In the genomic region with DNA sequence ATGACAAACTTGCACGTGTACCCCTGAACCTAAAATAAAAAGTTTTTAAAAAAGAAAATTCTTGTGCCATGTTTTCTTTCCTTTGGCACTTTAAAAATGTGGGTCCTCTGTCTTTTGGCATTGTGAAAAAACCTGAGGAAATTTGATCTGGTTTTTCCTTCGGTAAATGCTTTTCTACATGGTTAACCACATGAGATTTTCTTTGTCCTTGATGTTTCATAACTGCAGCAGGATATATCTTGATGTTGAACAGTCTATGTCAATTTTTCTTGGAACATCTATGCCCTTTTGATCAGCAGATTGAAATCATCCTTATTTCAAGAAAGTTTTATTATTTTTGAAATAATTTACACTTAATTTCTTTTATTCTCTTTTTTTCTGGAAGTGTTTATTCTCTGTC, we compare ENCODE assay signal across 35 cellular contexts.
"Had no signal": no experiment of that assay in that cellular context is flagged by ENCODE, and none has a peak within 500 bp of the region (broad histone marks: within the 10 kb centered on the region; RNA-seq: fewer than 3 reads in every experiment).

No MANE protein-coding gene starts in this region.

- H3K36me3 ChIP-seq: cardiac muscle cell had no signal

- H3K27me3 ChIP-seq: cardiac muscle cell had no signal

- FAIRE-seq: K562, RCC 7860 had no signal

- DNase-seq: activated B cell treated with CpG ODN at 0.5 μM for 24 hours; activated CD4-positive, alpha-beta memory T cell treated with anti-CD3 and anti-CD28 coated beads for 36 hours; activated CD4-positive, alpha-beta T cell treated with anti-CD3 and anti-CD28 coated beads for 4 hours; activated CD4-positive, alpha-beta T cell treated with anti-CD3 and anti-CD28 coated beads, Interleukin-2, amount 50 U/mL, for 1 hour; activated CD4-positive, CD25-positive, alpha-beta regulatory T cell treated with anti-CD3 and anti-CD28 coated beads, Interleukin-2, amount 50 U/mL, for 72 hours; activated CD8-positive, alpha-beta memory T cell treated with anti-CD3 and anti-CD28 coated beads, Interleukin-2, amount 50 U/mL, for 4 hours; activated effector memory CD4-positive, alpha-beta T cell treated with Interleukin-2 at 50 U/mL for 16 hours; activated naive CD4-positive, alpha-beta T cell treated with anti-CD3 and anti-CD28 coated beads, Interleukin-2, amount 10 ng/mL, durations not matched to agents 7 days and 5 days; activated naive CD8-positive, alpha-beta T cell treated with anti-CD3 and anti-CD28 coated beads, Interleukin-2, amount 50 U/mL, for 24 hours; activated T-cell treated with anti-CD3 and anti-CD28 coated beads for 4 hours; activated T-cell treated with anti-CD3 and anti-CD28 coated beads, Interleukin-2, amount 50 U/mL, for 4 hours; amniotic stem cell; aorta; Karpas-422; MM.1S; NCI-H1092 treated with DMSO at 0.1 percent for 48 hours; NCI-H1417; NCI-H146; NCI-H187; NCI-H2029 treated with DMSO at 0.1 percent for 48 hours; NCI-H345; NCI-H526; NCI-H748 treated with DMSO at 0.1 percent for 48 hours; PC-9; SIG-M5; SW 1271; T-helper 1 cell; T-helper 2 cell; T-helper 9 cell had no signal

- H3K4me3 ChIP-seq: cardiac muscle cell, K562, PC-9 had no signal

- H3K4me2 ChIP-seq: PC-9 had no signal

- ATAC-seq: activated naive CD8-positive, alpha-beta T cell treated with anti-CD3 and anti-CD28 coated beads, Interleukin-2, amount 50 U/mL, for 24 hours; activated T-cell treated with anti-CD3 and anti-CD28 coated beads, Interleukin-2, amount 50 U/mL, for 4 hours; K562; Right ventricle myocardium inferior had no signal

- H3K27ac ChIP-seq: cardiac muscle cell, PC-9, RWPE1, VCaP had no signal
